Comparison of ENCODE assay signal across 1 cellular context in the genomic region with DNA sequence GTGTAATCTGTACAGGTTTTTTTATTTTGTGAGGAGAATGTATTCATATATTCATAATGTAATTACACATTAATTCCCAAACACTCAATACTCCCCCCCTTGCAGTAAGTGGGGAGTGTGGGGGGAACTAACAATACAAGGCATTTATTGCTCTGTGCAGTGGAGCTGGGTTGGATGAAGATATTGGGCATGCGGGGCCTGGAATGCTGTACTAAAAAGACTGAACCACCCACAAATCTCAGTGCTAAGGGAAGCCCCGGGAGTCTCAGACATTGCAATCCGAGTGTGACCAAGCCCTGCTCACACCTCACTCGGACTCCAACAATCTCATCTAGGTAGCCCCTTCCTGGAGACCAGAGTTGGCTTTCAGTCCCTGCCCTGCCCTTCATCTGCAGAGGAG.
A peak's percentile ranks its signal among the peaks of the same experiment; 100 is the strongest.
TF ChIP-seq lines count a peak whose summit lies in the region.

No MANE protein-coding gene starts in this region.

TF ChIP-seq in HepG2, 621 proteins besides CTCF, POLR2A, EP300 and RAD21:
- TF ChIP-seq, protein P1, sequence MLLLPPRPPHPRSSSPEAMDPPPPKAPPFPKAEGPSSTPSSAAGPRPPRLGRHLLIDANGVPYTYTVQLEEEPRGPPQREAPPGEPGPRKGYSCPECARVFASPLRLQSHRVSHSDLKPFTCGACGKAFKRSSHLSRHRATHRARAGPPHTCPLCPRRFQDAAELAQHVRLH (CRISPR knock-in tag; IDR thresholded peaks at IDR 0.05; ENCODE audit: borderline replicate concordance, low read depth), result 0 out of 2 replicates have a peak, but pooled peaks have one; percentile 18
- TF ChIP-seq, protein P2, sequence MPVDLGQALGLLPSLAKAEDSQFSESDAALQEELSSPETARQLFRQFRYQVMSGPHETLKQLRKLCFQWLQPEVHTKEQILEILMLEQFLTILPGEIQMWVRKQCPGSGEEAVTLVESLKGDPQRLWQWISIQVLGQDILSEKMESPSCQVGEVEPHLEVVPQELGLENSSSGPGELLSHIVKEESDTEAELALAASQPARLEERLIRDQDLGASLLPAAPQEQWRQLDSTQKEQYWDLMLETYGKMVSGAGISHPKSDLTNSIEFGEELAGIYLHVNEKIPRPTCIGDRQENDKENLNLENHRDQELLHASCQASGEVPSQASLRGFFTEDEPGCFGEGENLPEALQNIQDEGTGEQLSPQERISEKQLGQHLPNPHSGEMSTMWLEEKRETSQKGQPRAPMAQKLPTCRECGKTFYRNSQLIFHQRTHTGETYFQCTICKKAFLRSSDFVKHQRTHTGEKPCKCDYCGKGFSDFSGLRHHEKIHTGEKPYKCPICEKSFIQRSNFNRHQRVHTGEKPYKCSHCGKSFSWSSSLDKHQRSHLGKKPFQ (CRISPR knock-in tag; IDR thresholded peaks at IDR 0.05; ENCODE audit: insufficient replicate concordance), result peak; percentile 36
- TF ChIP-seq, protein P3, sequence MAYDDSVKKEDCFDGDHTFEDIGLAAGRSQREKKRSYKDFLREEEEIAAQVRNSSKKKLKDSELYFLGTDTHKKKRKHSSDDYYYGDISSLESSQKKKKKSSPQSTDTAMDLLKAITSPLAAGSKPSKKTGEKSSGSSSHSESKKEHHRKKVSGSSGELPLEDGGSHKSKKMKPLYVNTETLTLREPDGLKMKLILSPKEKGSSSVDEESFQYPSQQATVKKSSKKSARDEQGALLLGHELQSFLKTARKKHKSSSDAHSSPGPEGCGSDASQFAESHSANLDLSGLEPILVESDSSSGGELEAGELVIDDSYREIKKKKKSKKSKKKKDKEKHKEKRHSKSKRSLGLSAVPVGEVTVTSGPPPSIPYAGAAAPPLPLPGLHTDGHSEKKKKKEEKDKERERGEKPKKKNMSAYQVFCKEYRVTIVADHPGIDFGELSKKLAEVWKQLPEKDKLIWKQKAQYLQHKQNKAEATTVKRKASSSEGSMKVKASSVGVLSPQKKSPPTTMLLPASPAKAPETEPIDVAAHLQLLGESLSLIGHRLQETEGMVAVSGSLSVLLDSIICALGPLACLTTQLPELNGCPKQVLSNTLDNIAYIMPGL (CRISPR knock-in tag; IDR thresholded peaks at IDR 0.05; ENCODE audit: borderline replicate concordance in 1 of 2, low read depth in 1 of 2), result no peak
- TF ChIP-seq JDP2 (CRISPR knock-in tag; IDR thresholded peaks at IDR 0.05; ENCODE audit: borderline replicate concordance) (no peak), IKZF1 (IDR thresholded peaks at IDR 0.05) (no peak), STAG1 (CRISPR knock-in tag; IDR thresholded peaks at IDR 0.05) (no peak), ARID2 (CRISPR knock-in tag; IDR thresholded peaks at IDR 0.05; ENCODE audit: borderline replicate concordance) (no peak)
- TF ChIP-seq, protein P4, sequence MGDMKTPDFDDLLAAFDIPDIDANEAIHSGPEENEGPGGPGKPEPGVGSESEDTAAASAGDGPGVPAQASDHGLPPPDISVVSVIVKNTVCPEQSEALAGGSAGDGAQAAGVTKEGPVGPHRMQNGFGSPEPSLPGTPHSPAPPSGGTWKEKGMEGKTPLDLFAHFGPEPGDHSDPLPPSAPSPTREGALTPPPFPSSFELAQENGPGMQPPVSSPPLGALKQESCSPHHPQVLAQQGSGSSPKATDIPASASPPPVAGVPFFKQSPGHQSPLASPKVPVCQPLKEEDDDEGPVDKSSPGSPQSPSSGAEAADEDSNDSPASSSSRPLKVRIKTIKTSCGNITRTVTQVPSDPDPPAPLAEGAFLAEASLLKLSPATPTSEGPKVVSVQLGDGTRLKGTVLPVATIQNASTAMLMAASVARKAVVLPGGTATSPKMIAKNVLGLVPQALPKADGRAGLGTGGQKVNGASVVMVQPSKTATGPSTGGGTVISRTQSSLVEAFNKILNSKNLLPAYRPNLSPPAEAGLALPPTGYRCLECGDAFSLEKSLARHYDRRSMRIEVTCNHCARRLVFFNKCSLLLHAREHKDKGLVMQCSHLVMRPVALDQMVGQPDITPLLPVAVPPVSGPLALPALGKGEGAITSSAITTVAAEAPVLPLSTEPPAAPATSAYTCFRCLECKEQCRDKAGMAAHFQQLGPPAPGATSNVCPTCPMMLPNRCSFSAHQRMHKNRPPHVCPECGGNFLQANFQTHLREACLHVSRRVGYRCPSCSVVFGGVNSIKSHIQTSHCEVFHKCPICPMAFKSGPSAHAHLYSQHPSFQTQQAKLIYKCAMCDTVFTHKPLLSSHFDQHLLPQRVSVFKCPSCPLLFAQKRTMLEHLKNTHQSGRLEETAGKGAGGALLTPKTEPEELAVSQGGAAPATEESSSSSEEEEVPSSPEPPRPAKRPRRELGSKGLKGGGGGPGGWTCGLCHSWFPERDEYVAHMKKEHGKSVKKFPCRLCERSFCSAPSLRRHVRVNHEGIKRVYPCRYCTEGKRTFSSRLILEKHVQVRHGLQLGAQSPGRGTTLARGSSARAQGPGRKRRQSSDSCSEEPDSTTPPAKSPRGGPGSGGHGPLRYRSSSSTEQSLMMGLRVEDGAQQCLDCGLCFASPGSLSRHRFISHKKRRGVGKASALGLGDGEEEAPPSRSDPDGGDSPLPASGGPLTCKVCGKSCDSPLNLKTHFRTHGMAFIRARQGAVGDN (CRISPR knock-in tag; IDR thresholded peaks at IDR 0.05), result 0 out of 2 replicates have a peak, but pooled peaks have one; percentile 13
- TF ChIP-seq, protein P5, sequence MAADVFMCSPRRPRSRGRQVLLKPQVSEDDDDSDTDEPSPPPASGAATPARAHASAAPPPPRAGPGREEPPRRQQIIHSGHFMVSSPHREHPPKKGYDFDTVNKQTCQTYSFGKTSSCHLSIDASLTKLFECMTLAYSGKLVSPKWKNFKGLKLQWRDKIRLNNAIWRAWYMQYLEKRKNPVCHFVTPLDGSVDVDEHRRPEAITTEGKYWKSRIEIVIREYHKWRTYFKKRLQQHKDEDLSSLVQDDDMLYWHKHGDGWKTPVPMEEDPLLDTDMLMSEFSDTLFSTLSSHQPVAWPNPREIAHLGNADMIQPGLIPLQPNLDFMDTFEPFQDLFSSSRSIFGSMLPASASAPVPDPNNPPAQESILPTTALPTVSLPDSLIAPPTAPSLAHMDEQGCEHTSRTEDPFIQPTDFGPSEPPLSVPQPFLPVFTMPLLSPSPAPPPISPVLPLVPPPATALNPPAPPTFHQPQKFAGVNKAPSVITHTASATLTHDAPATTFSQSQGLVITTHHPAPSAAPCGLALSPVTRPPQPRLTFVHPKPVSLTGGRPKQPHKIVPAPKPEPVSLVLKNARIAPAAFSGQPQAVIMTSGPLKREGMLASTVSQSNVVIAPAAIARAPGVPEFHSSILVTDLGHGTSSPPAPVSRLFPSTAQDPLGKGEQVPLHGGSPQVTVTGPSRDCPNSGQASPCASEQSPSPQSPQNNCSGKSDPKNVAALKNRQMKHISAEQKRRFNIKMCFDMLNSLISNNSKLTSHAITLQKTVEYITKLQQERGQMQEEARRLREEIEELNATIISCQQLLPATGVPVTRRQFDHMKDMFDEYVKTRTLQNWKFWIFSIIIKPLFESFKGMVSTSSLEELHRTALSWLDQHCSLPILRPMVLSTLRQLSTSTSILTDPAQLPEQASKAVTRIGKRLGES (CRISPR knock-in tag; IDR thresholded peaks at IDR 0.05; ENCODE audit: borderline replicate concordance), result no peak
